ENCODE assay signal across 15 cellular contexts in genomic region chr6:151034825-151035781, GRCh38.
DNase-seq lines count a peak whose midpoint lies in the region; ATAC-seq and TF ChIP-seq lines count a peak whose summit lies in the region.
"Had no signal": no experiment of that assay in that cellular context is flagged by ENCODE, and none has a peak within 500 bp of the region (broad histone marks: within the 10 kb centered on the region; RNA-seq: fewer than 3 reads in every experiment).

No MANE protein-coding gene starts in this region.

- peak overlapping the region; percentile 51 to 69 for H2BK12ac ChIP-seq in mesenchymal stem cell (ENCODE audit: low read length in 2 of 2)

- no peaks in the 10 kb centered on the region for H3K27me3 ChIP-seq in mesenchymal stem cell (ENCODE audit: control insufficient read depth in 1 of 2, insufficient read depth in 1 of 2, low read length in 2 of 2)
- no peaks in the 10 kb centered on the region for H3K27me3 ChIP-seq in skeletal muscle satellite cell (ENCODE audit: control insufficient read depth, insufficient read depth, low read length)

- H3K4me3 ChIP-seq in mesenchymal stem cell (ENCODE audit: insufficient read depth in 1 of 2, low read depth in 1 of 2, low read length in 2 of 2) (no peak overlapping the region), skeletal muscle satellite cell (ENCODE audit: low read length) (no peak overlapping the region)

- DNase-seq in HFFc6 = no peak
- peak; percentile 62 for DNase-seq in astrocyte of the hippocampus (ENCODE audit: low read depth, low spot score)
- DNase-seq in mesenchymal stem cell = no peak
- DNase-seq in NCI-H345 (lab: John Stamatoyannopoulos, UW) = no peak
- DNase-seq in NCI-H128 (lab: John Stamatoyannopoulos, UW; ENCODE audit: unreplicated experiment) = no peak
- no peak for DNase-seq in cerebellum (ENCODE audit: low spot score)
- DNase-seq: activated naive CD8-positive, alpha-beta T cell treated with anti-CD3 and anti-CD28 coated beads, Interleukin-2, amount 50 U/mL, for 24 hours; effector memory CD8-positive, alpha-beta T cell; naive B cell; NCI-H146; NCI-H446 treated with DMSO at 0.1 percent for 48 hours; SHP77 treated with DMSO at 0.1 percent for 48 hours had no signal

- no peak overlapping the region for H3K23ac ChIP-seq in mesenchymal stem cell (ENCODE audit: low read length in 2 of 2)

- no peak overlapping the region for H4K91ac ChIP-seq in mesenchymal stem cell (ENCODE audit: low read length)

- H3K9ac ChIP-seq in mesenchymal stem cell (ENCODE audit: low read length) (no peak overlapping the region), skeletal muscle satellite cell (ENCODE audit: low read depth, low read length) (peak overlapping the region; percentile 79)

- H3K9me3 ChIP-seq in mesenchymal stem cell (ENCODE audit: control insufficient read depth, low read length) (no peaks in the 10 kb centered on the region), skeletal muscle satellite cell (replicated peaks; ENCODE audit: low read length) (no peaks in the 10 kb centered on the region)

- H3K4me1 ChIP-seq in mesenchymal stem cell (ENCODE audit: control insufficient read depth, insufficient read depth, low read depth, low read length) = peaks cover 14% of the 10 kb centered on the region
- peaks cover 32% of the 10 kb centered on the region for H3K4me1 ChIP-seq in skeletal muscle satellite cell (ENCODE audit: control insufficient read depth, insufficient read depth, low read length)

- ATAC-seq in HG02623 (IDR thresholded peaks at IDR 0.05; ENCODE audit: unreplicated experiment) = no peak
- ATAC-seq: activated CD4-positive, CD25-positive, alpha-beta regulatory T cell treated with anti-CD3 and anti-CD28 coated beads, Interleukin-2, amount 50 U/mL, for 24 hours; activated naive CD8-positive, alpha-beta T cell treated with anti-CD3 and anti-CD28 coated beads, Interleukin-2, amount 50 U/mL, for 24 hours; effector memory CD8-positive, alpha-beta T cell had no signal

- H3K14ac ChIP-seq in mesenchymal stem cell (ENCODE audit: low read length in 2 of 2) = peak overlapping the region in 1 of 2 experiments; percentile 11

- peak overlapping the region; percentile 78 for H3K27ac ChIP-seq in mesenchymal stem cell (ENCODE audit: low read length, poor library complexity, severe bottlenecking)

- H2AFZ ChIP-seq in mesenchymal stem cell (ENCODE audit: low read depth, low read length) = no peak overlapping the region

- H3K18ac ChIP-seq in mesenchymal stem cell (ENCODE audit: low read depth in 1 of 2, low read length in 2 of 2) = no peak overlapping the region

- peaks cover 52% of the 10 kb centered on the region for H3K4me1 Mint-ChIP-seq in HFFc6 (ENCODE audit: low read depth)
- H3K4me1 Mint-ChIP-seq: naive B cell had no signal

- H3K27ac Mint-ChIP-seq in HFFc6 = peak overlapping the region; percentile 91
- H3K27ac Mint-ChIP-seq: activated naive CD8-positive, alpha-beta T cell treated with anti-CD3 and anti-CD28 coated beads, Interleukin-2, amount 50 U/mL, for 24 hours; effector memory CD8-positive, alpha-beta T cell; naive B cell had no signal

- H3K4ac ChIP-seq in mesenchymal stem cell (ENCODE audit: low read depth in 1 of 2, low read length in 2 of 2) = peak overlapping the region in 1 of 2 experiments; percentile 7

- TF ChIP-seq CTCF in HFFc6 (IDR thresholded peaks at IDR 0.05) = no peak

- H4K8ac ChIP-seq in mesenchymal stem cell (ENCODE audit: low read length) = no peak overlapping the region

- H2BK15ac ChIP-seq in mesenchymal stem cell (ENCODE audit: low read depth, poor library complexity, severe bottlenecking) = no peak overlapping the region

- H3K36me3 ChIP-seq in mesenchymal stem cell (ENCODE audit: control insufficient read depth in 1 of 2, insufficient read depth in 2 of 2, low read depth in 1 of 2, low read length in 2 of 2) (peaks cover 18 to 39% of the 10 kb centered on the region in 2 experiments), skeletal muscle satellite cell (ENCODE audit: insufficient read depth, low read length) (peaks cover 34% of the 10 kb centered on the region)

- peaks cover 66% of the 10 kb centered on the region for H3K36me3 Mint-ChIP-seq in HFFc6 (ENCODE audit: low read depth)

- no peak overlapping the region for H3K4me3 Mint-ChIP-seq in HFFc6
- H3K4me3 Mint-ChIP-seq: activated naive CD8-positive, alpha-beta T cell treated with anti-CD3 and anti-CD28 coated beads, Interleukin-2, amount 50 U/mL, for 24 hours; effector memory CD8-positive, alpha-beta T cell; naive B cell had no signal

- H3K9me3 Mint-ChIP-seq in HFFc6 = no peaks in the 10 kb centered on the region
- H3K9me3 Mint-ChIP-seq: activated naive CD8-positive, alpha-beta T cell treated with anti-CD3 and anti-CD28 coated beads, Interleukin-2, amount 50 U/mL, for 24 hours; effector memory CD8-positive, alpha-beta T cell had no signal

- WGBS in mesenchymal stem cell = 97% methylated on average over 6 of the region's 10 CpGs

- H3K27me3 Mint-ChIP-seq in HFFc6 (ENCODE audit: insufficient read depth) = no peaks in the 10 kb centered on the region; the same call in 1 of the 2 replicates
- H3K27me3 Mint-ChIP-seq: activated naive CD8-positive, alpha-beta T cell treated with anti-CD3 and anti-CD28 coated beads, Interleukin-2, amount 50 U/mL, for 24 hours; effector memory CD8-positive, alpha-beta T cell; naive B cell had no signal

- H2BK120ac ChIP-seq in mesenchymal stem cell (ENCODE audit: low read depth, low read length) = no peak overlapping the region

- H2BK5ac ChIP-seq in mesenchymal stem cell (ENCODE audit: low read depth, low read length, poor library complexity, severe bottlenecking) = no peak overlapping the region

- H3K4me2 ChIP-seq in mesenchymal stem cell (ENCODE audit: low read length, poor library complexity, severe bottlenecking) (no peak overlapping the region), skeletal muscle satellite cell (ENCODE audit: low read length) (no peak overlapping the region)

- H3K79me1 ChIP-seq in mesenchymal stem cell (replicated peaks; ENCODE audit: low read length, poor library complexity, severe bottlenecking) = peaks cover 9% of the 10 kb centered on the region

- H2AK5ac ChIP-seq in mesenchymal stem cell (ENCODE audit: low read length, severe bottlenecking) = peak overlapping the region; percentile 46
